ENCODE assay signal across 15 cellular contexts in the genomic region with DNA sequence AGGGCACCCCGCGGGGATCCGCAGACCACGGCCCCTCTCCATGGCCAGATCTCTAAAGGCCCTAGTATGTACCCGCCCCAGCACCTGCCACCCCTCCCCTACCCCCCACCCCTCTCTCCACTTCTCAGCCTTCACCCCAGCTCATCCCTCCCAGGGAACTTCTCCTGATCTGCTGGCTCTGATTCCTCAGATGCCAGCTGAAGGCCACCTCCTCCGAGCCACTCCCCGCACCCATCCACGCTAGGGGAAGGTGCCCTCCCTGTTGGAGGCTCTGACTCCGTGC. TPM values are rescaled to one million over a fixed set of nuclear protein-coding genes. Genes with fewer than 3 reads are reported as not detected.
DNase-seq lines count a peak whose midpoint lies in the region; ATAC-seq and TF ChIP-seq lines count a peak whose summit lies in the region.
"Had no signal": no experiment of that assay in that cellular context is flagged by ENCODE, and none has a peak within 500 bp of the region (broad histone marks: within the 10 kb centered on the region; RNA-seq: fewer than 3 reads in every experiment).

No MANE protein-coding gene starts in this region.

- H3K27me3 ChIP-seq in BE2C (no peaks in the 10 kb centered on the region), left lung (no peaks in the 10 kb centered on the region), sigmoid colon (no peaks in the 10 kb centered on the region)

- WGBS in sigmoid colon, 2 donors: 82 to 93% methylated on average over 9 of the region's 9 CpGs

- H3K27ac Mint-ChIP-seq in activated CD4-positive, alpha-beta T cell treated with anti-CD3 and anti-CD28 coated beads for 36 hours: no peak overlapping the region
- H3K27ac Mint-ChIP-seq: CD4-positive, alpha-beta memory T cell; H9 had no signal

- H3K4me1 ChIP-seq in BE2C (no peaks in the 10 kb centered on the region), left lung (no peaks in the 10 kb centered on the region), sigmoid colon (no peaks in the 10 kb centered on the region)

- no peak overlapping the region for H3K4me3 Mint-ChIP-seq in activated CD4-positive, alpha-beta T cell treated with anti-CD3 and anti-CD28 coated beads for 36 hours
- H3K4me3 Mint-ChIP-seq: H9 had no signal

- peak; percentile 1 for DNase-seq in activated CD4-positive, alpha-beta T cell treated with anti-CD3 and anti-CD28 coated beads for 36 hours
- DNase-seq in activated CD4-positive, alpha-beta T cell treated with anti-CD3 and anti-CD28 coated beads for 48 hours: no peak
- DNase-seq in BE2C (peak; percentile 5), left lung (peak; percentile 22 to 37), sigmoid colon (peak; percentile 22), HEK293T (ENCODE audit: extremely low spot score) (no peak), erythroblast (lab: John Stamatoyannopoulos, UW) (no peak)
- DNase-seq: ACHN; CD4-positive, alpha-beta memory T cell; DND-41; GDM1; GOT3 had no signal

- POLR2A ChIA-PET in activated CD4-positive, alpha-beta T cell treated with anti-CD3 and anti-CD28 coated beads for 36 hours (lab: Charles Lee): no interaction called here
- POLR2A ChIA-PET in HEK293T (lab: Yijun Ruan, JAX): no interaction called here

- ATAC-seq in activated CD4-positive, alpha-beta T cell treated with anti-CD3 and anti-CD28 coated beads for 36 hours: no peak
- no peak for ATAC-seq in left lung

- TF ChIP-seq EP300 in sigmoid colon (IDR thresholded peaks at IDR 0.05): no peak

- H3K4me1 Mint-ChIP-seq in activated CD4-positive, alpha-beta T cell treated with anti-CD3 and anti-CD28 coated beads for 36 hours: no peaks in the 10 kb centered on the region
- H3K4me1 Mint-ChIP-seq: CD4-positive, alpha-beta memory T cell had no signal

- no peaks in the 10 kb centered on the region for H3K27me3 Mint-ChIP-seq in activated CD4-positive, alpha-beta T cell treated with anti-CD3 and anti-CD28 coated beads for 36 hours

- CTCF ChIA-PET in activated CD4-positive, alpha-beta T cell treated with anti-CD3 and anti-CD28 coated beads for 36 hours (lab: Charles Lee): no interaction called here
- CTCF ChIA-PET in HEK293T (lab: Yijun Ruan, JAX): no interaction called here

- TF ChIP-seq POLR2A in sigmoid colon (IDR thresholded peaks at IDR 0.05): no peak
- TF ChIP-seq POLR2A in erythroblast (IDR thresholded peaks at IDR 0.05; ENCODE audit: low read length): no peak

- no peak overlapping the region for H3K4me3 ChIP-seq in BE2C (ENCODE audit: low read depth, low read length)
- no peak overlapping the region for H3K4me3 ChIP-seq in left lung
- no peak overlapping the region for H3K4me3 ChIP-seq in sigmoid colon

- H3K36me3 ChIP-seq in BE2C (no peaks in the 10 kb centered on the region), left lung (no peaks in the 10 kb centered on the region), sigmoid colon (no peaks in the 10 kb centered on the region)

- no peaks in the 10 kb centered on the region for H3K36me3 Mint-ChIP-seq in activated CD4-positive, alpha-beta T cell treated with anti-CD3 and anti-CD28 coated beads for 36 hours (ENCODE audit: low read depth)
- H3K36me3 Mint-ChIP-seq: CD4-positive, alpha-beta memory T cell had no signal

- TF ChIP-seq CTCF in BE2C (IDR thresholded peaks at IDR 0.05; ENCODE audit: low read depth, low read length): no peak
- no peak for TF ChIP-seq CTCF in left lung (IDR thresholded peaks at IDR 0.05)
- TF ChIP-seq CTCF in sigmoid colon (IDR thresholded peaks at IDR 0.05): no peak

- H3K27ac ChIP-seq in left lung: no peak overlapping the region
- no peak overlapping the region for H3K27ac ChIP-seq in sigmoid colon
- H3K27ac ChIP-seq: HL-60 had no signal

- H3K9me3 Mint-ChIP-seq in activated CD4-positive, alpha-beta T cell treated with anti-CD3 and anti-CD28 coated beads for 36 hours (ENCODE audit: low read depth): peaks cover 8% of the 10 kb centered on the region

- H3K9me3 ChIP-seq in BE2C (no peaks in the 10 kb centered on the region; the same call in 1 of the 2 replicates), left lung (peaks cover 0 to 5% of the 10 kb centered on the region in 2 donors), sigmoid colon (no peaks in the 10 kb centered on the region)

- intact Hi-C loops in activated CD4-positive, alpha-beta T cell treated with anti-CD3 and anti-CD28 coated beads for 36 hours (cut with DNase I, micrococcal nuclease): no loop called here
- intact Hi-C loops in left lung (cut with DNase I) (no loop called here), sigmoid colon (cut with DNase I) (no loop called here)

TF ChIP-seq in HEK293T, 16 proteins besides CTCF, POLR2A, EP300 and RAD21:
- TF ChIP-seq, protein P1, sequence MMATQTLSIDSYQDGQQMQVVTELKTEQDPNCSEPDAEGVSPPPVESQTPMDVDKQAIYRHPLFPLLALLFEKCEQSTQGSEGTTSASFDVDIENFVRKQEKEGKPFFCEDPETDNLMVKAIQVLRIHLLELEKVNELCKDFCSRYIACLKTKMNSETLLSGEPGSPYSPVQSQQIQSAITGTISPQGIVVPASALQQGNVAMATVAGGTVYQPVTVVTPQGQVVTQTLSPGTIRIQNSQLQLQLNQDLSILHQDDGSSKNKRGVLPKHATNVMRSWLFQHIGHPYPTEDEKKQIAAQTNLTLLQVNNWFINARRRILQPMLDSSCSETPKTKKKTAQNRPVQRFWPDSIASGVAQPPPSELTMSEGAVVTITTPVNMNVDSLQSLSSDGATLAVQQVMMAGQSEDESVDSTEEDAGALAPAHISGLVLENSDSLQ (IDR thresholded peaks at IDR 0.05): no peak
- TF ChIP-seq CTBP1 (IDR thresholded peaks at IDR 0.05; ENCODE audit: borderline replicate concordance) (no peak), ELF4 (IDR thresholded peaks at IDR 0.05) (no peak), FOXM1 (IDR thresholded peaks at IDR 0.05; ENCODE audit: borderline replicate concordance) (no peak), SP1 (IDR thresholded peaks at IDR 0.05) (no peak), ARNT (IDR thresholded peaks at IDR 0.05) (no peak), HDGF (IDR thresholded peaks at IDR 0.05; ENCODE audit: borderline replicate concordance) (no peak)

RNA-seq across cellular contexts. Expression of gene PSAPL1, which starts 11.9 kb away (rescaled TPM):
- not detected for total RNA-seq in activated CD4-positive, alpha-beta T cell treated with anti-CD3 and anti-CD28 coated beads for 36 hours
- not detected for polyA plus RNA-seq in BE2C (2012; ENCODE audit: insufficient read depth, insufficient read length, low read depth)
- total RNA-seq in left lung: under 1 TPM; 0.06 to 0.08 TPM
- total RNA-seq in sigmoid colon: not detected
- under 1 TPM in 1 of 3 donors, not detected in 2; 0.01 TPM for polyA plus RNA-seq in sigmoid colon
- total RNA-seq: A172; CD4-positive, alpha-beta memory T cell had no signal
- polyA plus RNA-seq: CD4-positive, alpha-beta memory T cell had no signal

Comparison
In these comparisons a context has a peak if more than half of its experiments do, and no peak if none do; other contexts are left out.
1. DNase-seq: peak in activated CD4-positive, alpha-beta T cell treated with anti-CD3 and anti-CD28 coated beads for 36 hours (single experiment), BE2C (single experiment), left lung (2 of 2) and sigmoid colon (single experiment); none in activated CD4-positive, alpha-beta T cell treated with anti-CD3 and anti-CD28 coated beads for 48 hours (single experiment), HEK293T (single experiment) and erythroblast (0 of 2).